In genomic region chr10:52502237-52502636, GRCh38 we compare ENCODE assay signal across 28 cellular contexts.
"Had no signal": no experiment of that assay in that cellular context is flagged by ENCODE, and none has a peak within 500 bp of the region (broad histone marks: within the 10 kb centered on the region; RNA-seq: fewer than 3 reads in every experiment).

No MANE protein-coding gene starts in this region.

- H3K9me3 ChIP-seq: ovary, psoas muscle, right lobe of liver, suprapubic skin, testis, transverse colon, vagina had no signal

- H3K27ac ChIP-seq: neural progenitor cell, ovary, parathyroid adenoma, psoas muscle, right lobe of liver, skin epidermis, spleen, suprapubic skin, testis, tibial artery, transverse colon, vagina had no signal

- ATAC-seq: natural killer cell; psoas muscle; right cardiac atrium; right lobe of liver; stimulated activated memory B cell treated with anti-CD40 and anti-IgM and Interleukin-4, amounts not matched to agents 10 μg/mL and 1 μg/mL and 100 μg/mL, for 72 hours; stimulated activated naive CD8-positive, alpha-beta T cell treated with anti-CD3 and anti-CD28 coated beads, Interleukin-15, amount 100 ng/mL, for 72 hours; stimulated activated naive CD8-positive, alpha-beta T cell treated with anti-CD3 and anti-CD28 coated beads, Interleukin-15, Interleukin-2, amounts not matched to agents 100 U/mL and 50 U/mL, for 24 hours had no signal

- H2AFZ ChIP-seq: neural progenitor cell, parathyroid adenoma had no signal

- H3K79me2 ChIP-seq: parathyroid adenoma had no signal

- H3K4me3 ChIP-seq: neural progenitor cell, ovary, psoas muscle, right lobe of liver, skin epidermis, smooth muscle cell, spleen, suprapubic skin, testis, tibial artery, transverse colon, vagina had no signal

- H3K36me3 ChIP-seq: ovary, right lobe of liver, spleen, suprapubic skin, tibial artery, transverse colon, vagina had no signal

- H3K4me2 ChIP-seq: neural progenitor cell, smooth muscle cell had no signal

- DNase-seq: natural killer cell; occipital lobe; ovary; posterior cingulate gyrus; psoas muscle; right cardiac atrium; right lobe of liver; spleen; stimulated activated CD4-positive, alpha-beta T cell treated with anti-CD3 and anti-CD28 coated beads, Interleukin-12 subunit alpha, Interleukin-12 subunit beta, amount 100 ng/mL, for 4 hours; stimulated activated CD4-positive, alpha-beta T cell treated with anti-CD3 and anti-CD28 coated beads, Interleukin-1b, Interleukin-23, amount 100 ng/mL, for 48 hours; stimulated activated CD4-positive, alpha-beta T cell treated with anti-CD3 and anti-CD28 coated beads, Interleukin-4, amount 100 ng/mL, for 1 hour; stimulated activated CD4-positive, alpha-beta T cell treated with anti-CD3 and anti-CD28 coated beads, Interleukin-4, amount 100 ng/mL, for 4 hours; stimulated activated CD8-positive, alpha-beta memory T cell treated with anti-CD3 and anti-CD28 coated beads, Interleukin-4, amount 100 ng/mL, for 48 hours; stimulated activated naive CD4-positive, alpha-beta T cell; stimulated activated naive CD8-positive, alpha-beta T cell treated with anti-CD3 and anti-CD28 coated beads, Interleukin-15, amount 100 ng/mL, for 72 hours; stimulated activated naive CD8-positive, alpha-beta T cell treated with anti-CD3 and anti-CD28 coated beads, Interleukin-15, Interleukin-2, amounts not matched to agents 100 U/mL and 50 U/mL, for 24 hours; substantia nigra; testis; tibial artery; transverse colon had no signal

- H3K27me3 ChIP-seq: neural progenitor cell, ovary, right lobe of liver, spleen, suprapubic skin, testis, tibial artery, transverse colon, vagina had no signal

- H3K4me1 ChIP-seq: neural progenitor cell, parathyroid adenoma, psoas muscle, right lobe of liver, spleen, suprapubic skin, testis, tibial artery, transverse colon, vagina had no signal

- H3K9ac ChIP-seq: neural progenitor cell, parathyroid adenoma had no signal

- FAIRE-seq: urothelium cell line had no signal
